Comparison of ENCODE assay signal across 26 cellular contexts in the genomic region with DNA sequence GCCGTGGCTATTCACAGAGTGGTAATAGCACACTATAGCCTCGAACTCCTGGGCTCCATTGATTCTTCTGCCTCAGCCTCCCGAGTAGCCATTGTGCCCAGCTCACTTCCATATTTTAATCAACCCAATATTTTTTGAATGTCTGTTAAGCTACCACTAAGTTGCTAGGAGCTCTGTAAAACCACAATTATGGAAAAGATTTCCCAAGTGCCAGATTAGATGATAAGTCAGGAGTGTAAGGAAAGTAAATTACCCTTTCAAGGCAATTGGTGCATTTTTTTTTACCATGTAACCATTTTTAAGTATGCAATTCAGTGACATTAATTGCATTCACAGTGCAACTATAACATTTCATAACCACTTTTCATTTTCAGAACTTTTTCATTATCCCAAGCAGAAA.
A peak's percentile ranks its signal among the peaks of the same experiment; 100 is the strongest.
DNase-seq lines count a peak whose midpoint lies in the region; ATAC-seq and TF ChIP-seq lines count a peak whose summit lies in the region.
"Had no signal": no experiment of that assay in that cellular context is flagged by ENCODE, and none has a peak within 500 bp of the region (broad histone marks: within the 10 kb centered on the region; RNA-seq: fewer than 3 reads in every experiment).

No MANE protein-coding gene starts in this region.

- H2AFZ ChIP-seq in GM23338 (no peak overlapping the region), mesenchymal stem cell (ENCODE audit: low read depth, low read length) (no peak overlapping the region), OCI-LY7 (ENCODE audit: low read length) (no peak overlapping the region)
- H2AFZ ChIP-seq: neural progenitor cell had no signal

- peaks cover 3% of the 10 kb centered on the region for H3K36me3 ChIP-seq in GM23338 (ENCODE audit: insufficient read depth)
- peaks cover 9 to 66% of the 10 kb centered on the region in 2 experiments for H3K36me3 ChIP-seq in mesenchymal stem cell (ENCODE audit: control insufficient read depth in 1 of 2, insufficient read depth in 2 of 2, low read depth in 1 of 2, low read length in 2 of 2)
- peaks cover 47% of the 10 kb centered on the region for H3K36me3 ChIP-seq in OCI-LY7 (ENCODE audit: insufficient read depth, low read length)
- H3K36me3 ChIP-seq: BE2C, right atrium auricular region had no signal

- H3K27me3 ChIP-seq in GM23338 (ENCODE audit: insufficient read depth) (no peaks in the 10 kb centered on the region), mesenchymal stem cell (ENCODE audit: control insufficient read depth in 1 of 2, insufficient read depth in 1 of 2, low read length in 2 of 2) (no peaks in the 10 kb centered on the region)
- H3K27me3 ChIP-seq: BE2C, left lung, neural progenitor cell, right atrium auricular region, testis had no signal

- peak; percentile 3 for DNase-seq in AG09319 (ENCODE audit: extremely low read depth, low read depth)
- DNase-seq in GM23338 (ENCODE audit: low spot score): no peak
- DNase-seq in mesenchymal stem cell: peak; percentile 20
- no peak for DNase-seq in OCI-LY7 (ENCODE audit: low spot score)
- DNase-seq in coronary artery (ENCODE audit: low spot score): no peak
- no peak for DNase-seq in NOMO-1 treated with dmso at 0.1 percent for 144 hours (lab: John Stamatoyannopoulos, UW; ENCODE audit: unreplicated experiment)
- no peak for DNase-seq in NCI-H1436 (lab: John Stamatoyannopoulos, UW)
- DNase-seq: activated CD4-positive, alpha-beta T cell treated with anti-CD3 and anti-CD28 coated beads, Interleukin-2, amount 10 ng/mL, durations not matched to agents 24 days and 14 days; activated gamma-delta T cell; BE2C; DMS 273 treated with DMSO at 0.1 percent for 48 hours; HCEC 1CT; islet precursor cell; left lung; mesendoderm; NCI-H1417 treated with DMSO at 0.1 percent for 48 hours; NCI-H446; stimulated activated CD4-positive, alpha-beta T cell treated with anti-CD3 and anti-CD28 coated beads, Interleukin-1b, Interleukin-23, amount 100 ng/mL, for 48 hours; stimulated activated naive CD4-positive, alpha-beta T cell treated with Interleukin-2 at 50 U/mL for 16 hours; testis had no signal

- H3K4me3 ChIP-seq in GM23338 (no peak overlapping the region), mesenchymal stem cell (ENCODE audit: insufficient read depth in 1 of 2, low read depth in 1 of 2, low read length in 2 of 2) (no peak overlapping the region), OCI-LY7 (ENCODE audit: low read depth, low read length, poor library complexity, severe bottlenecking) (no peak overlapping the region), coronary artery (no peak overlapping the region)
- H3K4me3 ChIP-seq: left lung, neural progenitor cell, right atrium auricular region, testis had no signal

- no peak overlapping the region for H3K4ac ChIP-seq in mesenchymal stem cell (ENCODE audit: low read depth in 1 of 2, low read length in 2 of 2)

- CTCF ChIA-PET in OCI-LY7 (lab: Charles Lee; ENCODE audit: unreplicated experiment): no interaction called here

- H4K20me1 ChIP-seq in GM23338 (replicated peaks; ENCODE audit: insufficient read depth) (no peaks in the 10 kb centered on the region), OCI-LY7 (ENCODE audit: insufficient read depth, low read length) (no peaks in the 10 kb centered on the region)

- no peak overlapping the region for H3K27ac ChIP-seq in GM23338 (ENCODE audit: low read depth)
- H3K27ac ChIP-seq in angular gyrus (ENCODE audit: low read depth, low read length): peak overlapping the region; percentile 56
- H3K27ac ChIP-seq in mesenchymal stem cell (ENCODE audit: low read length, poor library complexity, severe bottlenecking): no peak overlapping the region
- H3K27ac ChIP-seq in OCI-LY7 (ENCODE audit: low read depth, low read length, poor library complexity, severe bottlenecking): no peak overlapping the region
- no peak overlapping the region for H3K27ac ChIP-seq in coronary artery
- H3K27ac ChIP-seq: left lung, neural progenitor cell, right atrium auricular region, RWPE1, testis had no signal

- H2AK5ac ChIP-seq in mesenchymal stem cell (ENCODE audit: low read length, severe bottlenecking): no peak overlapping the region

- no peak overlapping the region for H2BK12ac ChIP-seq in mesenchymal stem cell (ENCODE audit: low read length in 2 of 2)

- intact Hi-C loops in OCI-LY7 (cut with micrococcal nuclease; ENCODE audit: unreplicated experiment): no loop called here

- H2BK15ac ChIP-seq in mesenchymal stem cell (ENCODE audit: low read depth, poor library complexity, severe bottlenecking): no peak overlapping the region

- 0 out of 3 replicates have a peak, but pooled peaks cover 3% of the 10 kb centered on the region for H3K4me1 Mint-ChIP-seq in GM23338
- H3K4me1 Mint-ChIP-seq: brain, neural progenitor cell had no signal

- 0 out of 2 replicates have a peak overlapping the region, but pooled peaks have one; percentile 4 for H3K27ac Mint-ChIP-seq in GM23338
- H3K27ac Mint-ChIP-seq: activated CD4-positive, alpha-beta T cell treated with anti-CD3 and anti-CD28 coated beads, Interleukin-2, amount 10 ng/mL, durations not matched to agents 24 days and 14 days; neural progenitor cell; WTC11 had no signal

- no peak overlapping the region for H2BK120ac ChIP-seq in mesenchymal stem cell (ENCODE audit: low read depth, low read length)

- no peaks in the 10 kb centered on the region for H3F3A ChIP-seq in GM23338 (replicated peaks; ENCODE audit: low read depth)

- H3K9me2 ChIP-seq in GM23338 (ENCODE audit: insufficient read depth) (no peaks in the 10 kb centered on the region), OCI-LY7 (ENCODE audit: insufficient read depth, low read length) (no peaks in the 10 kb centered on the region)

- no peak overlapping the region for H2BK5ac ChIP-seq in mesenchymal stem cell (ENCODE audit: low read depth, low read length, poor library complexity, severe bottlenecking)

- H3K9me3 ChIP-seq in mesenchymal stem cell (ENCODE audit: control insufficient read depth, low read length) (no peaks in the 10 kb centered on the region), OCI-LY7 (ENCODE audit: low read length) (no peaks in the 10 kb centered on the region)
- H3K9me3 ChIP-seq: BE2C, left lung, right atrium auricular region, testis had no signal

- WGBS in mesenchymal stem cell: 90% methylated on average over 3 of the region's 3 CpGs

- H3K18ac ChIP-seq in mesenchymal stem cell (ENCODE audit: low read depth in 1 of 2, low read length in 2 of 2): no peak overlapping the region

- H3K9me3 Mint-ChIP-seq in GM23338: no peaks in the 10 kb centered on the region
- H3K9me3 Mint-ChIP-seq: activated CD4-positive, alpha-beta T cell treated with anti-CD3 and anti-CD28 coated beads, Interleukin-2, amount 10 ng/mL, durations not matched to agents 24 days and 14 days; brain; neural progenitor cell had no signal

- no peak overlapping the region for H4K8ac ChIP-seq in mesenchymal stem cell (ENCODE audit: low read length)

- no peak overlapping the region for H3K4me2 ChIP-seq in GM23338
- no peak overlapping the region for H3K4me2 ChIP-seq in mesenchymal stem cell (ENCODE audit: low read length, poor library complexity, severe bottlenecking)
- no peak overlapping the region for H3K4me2 ChIP-seq in OCI-LY7 (ENCODE audit: low read length)
- H3K4me2 ChIP-seq: neural progenitor cell had no signal

- no peak overlapping the region for H3K4me3 Mint-ChIP-seq in GM23338
- H3K4me3 Mint-ChIP-seq: activated CD4-positive, alpha-beta T cell treated with anti-CD3 and anti-CD28 coated beads, Interleukin-2, amount 10 ng/mL, durations not matched to agents 24 days and 14 days; brain; neural progenitor cell; WTC11 had no signal

- H3K14ac ChIP-seq in mesenchymal stem cell (ENCODE audit: low read length in 2 of 2): no peak overlapping the region

- H4K91ac ChIP-seq in mesenchymal stem cell (ENCODE audit: low read length): no peak overlapping the region

- ATAC-seq in GM23338: no peak
- ATAC-seq: left lung, WTC11 had no signal

- POLR2A ChIA-PET in OCI-LY7 (lab: Charles Lee): no interaction called here

- H3K36me3 Mint-ChIP-seq in GM23338 (ENCODE audit: low read depth): peaks cover 16% of the 10 kb centered on the region; the same call in 2 of the 3 replicates

- H3K79me2 ChIP-seq in GM23338 (replicated peaks; ENCODE audit: insufficient read depth) (no peaks in the 10 kb centered on the region), OCI-LY7 (ENCODE audit: insufficient read depth, low read depth, low read length) (no peaks in the 10 kb centered on the region)

- H3K4me1 ChIP-seq in GM23338 (ENCODE audit: insufficient read depth) (peaks cover 12% of the 10 kb centered on the region), mesenchymal stem cell (ENCODE audit: control insufficient read depth, insufficient read depth, low read depth, low read length) (no peaks in the 10 kb centered on the region), OCI-LY7 (ENCODE audit: insufficient read depth, low read length, poor library complexity, severe bottlenecking) (no peaks in the 10 kb centered on the region)
- H3K4me1 ChIP-seq: BE2C, left lung, neural progenitor cell, right atrium auricular region, testis had no signal

- BruUV-seq in OCI-LY7 (replicated peaks; lab: Mats Ljungman, UMichigan): no TSS peak

- H3K27me3 Mint-ChIP-seq in GM23338 (ENCODE audit: insufficient read depth, low read depth, poor library complexity): peaks cover 1% of the 10 kb centered on the region
- H3K27me3 Mint-ChIP-seq: activated CD4-positive, alpha-beta T cell treated with anti-CD3 and anti-CD28 coated beads, Interleukin-2, amount 10 ng/mL, durations not matched to agents 24 days and 14 days; brain had no signal

- TF ChIP-seq CTCF in AG09319 (IDR thresholded peaks at IDR 0.05; ENCODE audit: low read depth, low read length) (no peak), GM23338 (conservative IDR thresholded peaks at IDR 0.05; ENCODE audit: low read depth in 2 of 2) (no peak), OCI-LY7 (conservative IDR thresholded peaks at IDR 0.05; ENCODE audit: low read length) (no peak), coronary artery (IDR thresholded peaks at IDR 0.05) (no peak)

- no peak overlapping the region for H3K9ac ChIP-seq in mesenchymal stem cell (ENCODE audit: low read length)
- H3K9ac ChIP-seq: neural progenitor cell had no signal

- H3K79me1 ChIP-seq in mesenchymal stem cell (replicated peaks; ENCODE audit: low read length, poor library complexity, severe bottlenecking): peaks cover 3% of the 10 kb centered on the region

- no peak overlapping the region for H3K23ac ChIP-seq in mesenchymal stem cell (ENCODE audit: low read length in 2 of 2)

TF ChIP-seq in GM23338, 12 proteins besides CTCF, POLR2A, EP300 and RAD21 (continues in another document):
- TF ChIP-seq POLR2AphosphoS5 (IDR thresholded peaks at IDR 0.05; ENCODE audit: low read depth) (no peak), EZH2 (IDR thresholded peaks at IDR 0.05; ENCODE audit: low read depth, unreplicated experiment) (no peak), CREB1 (CRISPR knock-in tag; IDR thresholded peaks at IDR 0.05; ENCODE audit: low read depth) (no peak), EZH2phosphoT487 (IDR thresholded peaks at IDR 0.05; ENCODE audit: unreplicated experiment) (no peak), JUNB (IDR thresholded peaks at IDR 0.05; ENCODE audit: unreplicated experiment) (no peak), NANOG (IDR thresholded peaks at IDR 0.05; ENCODE audit: borderline replicate concordance) (no peak), ZNF114 (CRISPR knock-in tag; IDR thresholded peaks at IDR 0.05) (no peak), STAT1 (IDR thresholded peaks at IDR 0.05; ENCODE audit: unreplicated experiment) (no peak)

Comparison
In these comparisons a context has a peak if more than half of its experiments do, and no peak if none do; other contexts are left out.
1. DNase-seq: peak in AG09319 (single experiment) and mesenchymal stem cell (single experiment); none in GM23338 (single experiment), OCI-LY7 (single experiment), coronary artery (single experiment), NOMO-1 treated with dmso at 0.1 percent for 144 hours (single experiment) and NCI-H1436 (single experiment).